ENCODE assay signal across 28 cellular contexts in the genomic region with DNA sequence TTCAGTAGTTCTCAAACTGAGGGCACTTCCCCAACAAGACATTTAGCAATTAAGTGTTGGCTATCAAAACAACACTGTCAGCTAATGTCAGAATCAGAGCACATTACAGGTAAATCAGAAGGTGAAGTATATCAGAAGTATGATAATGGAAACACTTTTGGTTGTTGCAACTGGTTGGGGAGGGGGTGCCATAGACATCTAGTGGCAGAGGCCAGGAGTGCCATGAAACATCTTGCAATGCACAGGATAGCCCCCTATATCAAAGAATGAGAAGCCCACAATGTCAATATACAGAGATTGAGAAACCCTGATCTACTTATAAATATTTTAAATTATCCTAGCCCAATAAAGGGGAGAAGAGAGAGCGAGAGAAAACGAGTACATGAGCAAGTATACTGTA. TPM values are rescaled to one million over a fixed set of nuclear protein-coding genes. Genes with fewer than 3 reads are reported as not detected.
DNase-seq lines count a peak whose midpoint lies in the region; ATAC-seq and TF ChIP-seq lines count a peak whose summit lies in the region.
"Had no signal": no experiment of that assay in that cellular context is flagged by ENCODE, and none has a peak within 500 bp of the region (broad histone marks: within the 10 kb centered on the region; RNA-seq: fewer than 3 reads in every experiment).

No MANE protein-coding gene starts in this region.

- no peak overlapping the region for H3K27ac Mint-ChIP-seq in nephron progenitor cell
- H3K27ac Mint-ChIP-seq: activated naive CD4-positive, alpha-beta T cell treated with anti-CD3 and anti-CD28 coated beads, Interleukin-2, amount 10 ng/mL, durations not matched to agents 7 days and 5 days; WTC11 had no signal

- peaks cover 10% of the 10 kb centered on the region for H3K4me1 ChIP-seq in PC-9 (replicated peaks; ENCODE audit: insufficient read depth)
- H3K4me1 ChIP-seq: upper lobe of right lung had no signal

- H3K4me3 Mint-ChIP-seq in nephron progenitor cell: no peak overlapping the region
- H3K4me3 Mint-ChIP-seq: activated naive CD4-positive, alpha-beta T cell treated with anti-CD3 and anti-CD28 coated beads, Interleukin-2, amount 10 ng/mL, durations not matched to agents 7 days and 5 days; activated T-cell treated with anti-CD3 and anti-CD28 coated beads, Interleukin-2, amount 50 U/mL, for 4 hours; WTC11 had no signal

- H2AFZ ChIP-seq in PC-9: no peak overlapping the region

- H3F3A ChIP-seq in PC-9 (ENCODE audit: insufficient read depth, low read depth): no peaks in the 10 kb centered on the region; the same call in 1 of the 2 replicates

- H3K79me2 ChIP-seq in PC-9 (ENCODE audit: low read depth): 0 out of 2 replicates have a peak, but pooled peaks cover under 1% of the 10 kb centered on the region

- H3K27ac ChIP-seq in PC-9: no peak overlapping the region
- H3K27ac ChIP-seq: 22Rv1, gastroesophageal sphincter, Peyer's patch, SJCRH30, upper lobe of right lung had no signal

- POLR2A ChIA-PET in PC-9 (lab: Charles Lee; ENCODE audit: unreplicated experiment): interaction anchor here (0.6 kb wide), 1 partner anchor 33 kb away, joined by 3 read pairs; no protein-coding TSS in a partner anchor

- H3K36me3 Mint-ChIP-seq in nephron progenitor cell (ENCODE audit: low read depth): no peaks in the 10 kb centered on the region

- peaks cover 11% of the 10 kb centered on the region for H3K4me1 Mint-ChIP-seq in nephron progenitor cell

- H3K27me3 Mint-ChIP-seq in nephron progenitor cell (ENCODE audit: low read depth, poor library complexity): no peaks in the 10 kb centered on the region

- CTCF ChIA-PET in PC-9 (lab: Charles Lee): no interaction called here

- H4K20me1 ChIP-seq in PC-9 (ENCODE audit: insufficient read depth): no peaks in the 10 kb centered on the region

- no peaks in the 10 kb centered on the region for H3K9me2 ChIP-seq in PC-9 (ENCODE audit: insufficient read depth)

- no peak for ATAC-seq in HG03354 (IDR thresholded peaks at IDR 0.05; ENCODE audit: poor library complexity, severe bottlenecking, unreplicated experiment)
- ATAC-seq: activated T-cell treated with anti-CD3 and anti-CD28 coated beads, Interleukin-2, amount 50 U/mL, for 4 hours; esophagus mucosa; gastroesophageal sphincter; right cardiac atrium; upper lobe of right lung; WTC11 had no signal

- TF ChIP-seq CTCF in GM12875 (IDR thresholded peaks at IDR 0.05; ENCODE audit: borderline replicate concordance, insufficient read depth, low read depth, low read length): 0 out of 2 replicates have a peak, but pooled peaks have one; percentile 15
- 0 out of 2 replicates have a peak, but pooled peaks have one; percentile 21 for TF ChIP-seq CTCF in PC-9 (conservative IDR thresholded peaks at IDR 0.05)
- peak; percentile 10 for TF ChIP-seq CTCF in nephron progenitor cell (IDR thresholded peaks at IDR 0.05)
- TF ChIP-seq CTCF in GM10266 (IDR thresholded peaks at IDR 0.05; ENCODE audit: control insufficient read depth, insufficient read depth, low read depth, missing control alignments): no peak

- no peaks in the 10 kb centered on the region for H3K36me3 ChIP-seq in PC-9 (ENCODE audit: low read depth)
- H3K36me3 ChIP-seq: gastroesophageal sphincter, Peyer's patch, SJCRH30, upper lobe of right lung had no signal

- H3K4me3 ChIP-seq in GM12875 (ENCODE audit: low read depth, low read length): no peak overlapping the region
- no peak overlapping the region for H3K4me3 ChIP-seq in PC-9
- H3K4me3 ChIP-seq: gastroesophageal sphincter, Peyer's patch, SJCRH30, upper lobe of right lung had no signal

- H3K4me2 ChIP-seq in PC-9: no peak overlapping the region

- DNase-seq in DMS 273 (lab: John Stamatoyannopoulos, UW; ENCODE audit: unreplicated experiment) (peak; percentile 15), DMS 273 treated with DMSO at 0.1 percent for 48 hours (lab: John Stamatoyannopoulos, UW) (no peak), PC-9 (no peak), nephron progenitor cell (no peak), COR-L47 (lab: John Stamatoyannopoulos, UW) (no peak), GM10266 (ENCODE audit: extremely low spot score) (no peak)
- DNase-seq: activated naive CD4-positive, alpha-beta T cell treated with anti-CD3 and anti-CD28 coated beads, Interleukin-2, amount 10 ng/mL, durations not matched to agents 7 days and 5 days; activated T-cell treated with anti-CD3 and anti-CD28 coated beads, Interleukin-2, amount 50 U/mL, for 4 hours; AML-193; aorta; effector CD4-positive, alpha-beta T cell; EL; HCEC 1CT; mammary epithelial cell; NCI-H2171; NCI-H69; Peyer's patch; right cardiac atrium; SJCRH30; stimulated activated CD8-positive, alpha-beta memory T cell treated with anti-CD3 and anti-CD28 coated beads, Interleukin-4, amount 100 ng/mL, for 48 hours; T-helper 2 cell; upper lobe of right lung had no signal

- intact Hi-C loops in PC-9 (cut with micrococcal nuclease; ENCODE audit: unreplicated experiment): no loop called here

- H3K9me3 Mint-ChIP-seq in nephron progenitor cell: peaks cover 4% of the 10 kb centered on the region
- H3K9me3 Mint-ChIP-seq: activated naive CD4-positive, alpha-beta T cell treated with anti-CD3 and anti-CD28 coated beads, Interleukin-2, amount 10 ng/mL, durations not matched to agents 7 days and 5 days; activated T-cell treated with anti-CD3 and anti-CD28 coated beads, Interleukin-2, amount 50 U/mL, for 4 hours; WTC11 had no signal

- no peaks in the 10 kb centered on the region for H3K9me3 ChIP-seq in PC-9 (ENCODE audit: insufficient read depth, low read depth)
- H3K9me3 ChIP-seq: gastroesophageal sphincter, Peyer's patch, SJCRH30, upper lobe of right lung had no signal

- no TSS peak for BruUV-seq in PC-9 (replicated peaks; lab: Mats Ljungman, UMichigan)

- H3K27me3 ChIP-seq in PC-9 (ENCODE audit: insufficient read depth, low read depth): no peaks in the 10 kb centered on the region
- H3K27me3 ChIP-seq: gastroesophageal sphincter, Peyer's patch, SJCRH30, upper lobe of right lung had no signal

RNA-seq across cellular contexts. Expression of a gene that starts 4.9 kb away (rescaled TPM):
- total RNA-seq in PC-9 (2021): 228 and 236 TPM in 2 replicates
